In genomic region chr2:77487074-77487803, GRCh38 we compare ENCODE assay signal across 19 cellular contexts. TPM values are rescaled to one million over a fixed set of nuclear protein-coding genes. Genes with fewer than 3 reads are reported as not detected.
"Had no signal": no experiment of that assay in that cellular context is flagged by ENCODE, and none has a peak within 500 bp of the region (broad histone marks: within the 10 kb centered on the region; RNA-seq: fewer than 3 reads in every experiment).

No MANE protein-coding gene starts in this region.

- H3K36me3 Mint-ChIP-seq: natural killer cell had no signal

- H3K4me1 Mint-ChIP-seq: central memory CD8-positive, alpha-beta T cell; natural killer cell; stimulated activated naive CD8-positive, alpha-beta T cell treated with anti-CD3 and anti-CD28 coated beads, Interleukin-15, amount 100 ng/mL, for 72 hours had no signal

- H3K36me3 ChIP-seq: ascending aorta, suprapubic skin, WERI-Rb-1 had no signal

- H3K9me3 ChIP-seq: ascending aorta, suprapubic skin had no signal

- ATAC-seq: activated T-cell treated with anti-CD3 and anti-CD28 coated beads, Interleukin-2, amount 50 U/mL, for 72 hours; natural killer cell; stimulated activated naive CD8-positive, alpha-beta T cell treated with anti-CD3 and anti-CD28 coated beads, Interleukin-15, amount 100 ng/mL, for 72 hours had no signal

- H3K27ac ChIP-seq: ascending aorta, coronary artery, skin epidermis, suprapubic skin, WERI-Rb-1 had no signal

- H3K27me3 ChIP-seq: ascending aorta, suprapubic skin had no signal

- H3K4me1 ChIP-seq: ascending aorta, suprapubic skin had no signal

- DNase-seq: activated CD4-positive, alpha-beta T cell treated with anti-CD3 and anti-CD28 coated beads, Interleukin-2, amount 50 U/mL, for 4 hours; activated effector memory CD4-positive, alpha-beta T cell treated with anti-CD3 and anti-CD28 coated beads, Interleukin-2, amount 50 U/mL, for 16 hours; activated naive CD4-positive, alpha-beta T cell treated with anti-CD3 and anti-CD28 coated beads, Interleukin-2, amount 50 U/mL, for 16 hours; activated T-cell treated with anti-CD3 and anti-CD28 coated beads, Interleukin-2, amount 50 U/mL, for 72 hours; erythroblast; kidney glomerular epithelial cell; natural killer cell; stimulated activated CD4-positive, alpha-beta T cell treated with anti-CD3 and anti-CD28 coated beads, Interleukin-4, amount 100 ng/mL, for 1 hour; stimulated activated naive CD8-positive, alpha-beta T cell treated with anti-CD3 and anti-CD28 coated beads, Interleukin-15, amount 100 ng/mL, for 72 hours; trophoblast cell; WERI-Rb-1 had no signal

- H3K4me3 ChIP-seq: ascending aorta, coronary artery, skin epidermis, suprapubic skin had no signal

- H3K4me3 Mint-ChIP-seq: activated T-cell treated with anti-CD3 and anti-CD28 coated beads, Interleukin-2, amount 50 U/mL, for 72 hours; central memory CD8-positive, alpha-beta T cell; natural killer cell; stimulated activated naive CD8-positive, alpha-beta T cell treated with anti-CD3 and anti-CD28 coated beads, Interleukin-15, amount 100 ng/mL, for 72 hours had no signal

- H3K27ac Mint-ChIP-seq: activated T-cell treated with anti-CD3 and anti-CD28 coated beads, Interleukin-2, amount 50 U/mL, for 72 hours; natural killer cell; progenitor cell of endocrine pancreas; stimulated activated naive CD8-positive, alpha-beta T cell treated with anti-CD3 and anti-CD28 coated beads, Interleukin-15, amount 100 ng/mL, for 72 hours had no signal

- H3K27me3 Mint-ChIP-seq: central memory CD8-positive, alpha-beta T cell; progenitor cell of endocrine pancreas; stimulated activated naive CD8-positive, alpha-beta T cell treated with anti-CD3 and anti-CD28 coated beads, Interleukin-15, amount 100 ng/mL, for 72 hours had no signal

RNA-seq across cellular contexts. Expression of gene LRRTM4, which starts 34.9 kb away (rescaled TPM):
- total RNA-seq: activated CD8-positive, alpha-beta memory T cell treated with anti-CD3 and anti-CD28 coated beads for 36 hours; activated T-cell treated with anti-CD3 and anti-CD28 coated beads, Interleukin-2, amount 50 U/mL, for 72 hours; ascending aorta; natural killer cell; suprapubic skin; T-helper 2 cell treated with Interferon-gamma antibody and Interleukin-4, amounts not matched to agents 100 ng/mL and 5 ng/mL, for 36 hours had no signal
